In the genomic region with DNA sequence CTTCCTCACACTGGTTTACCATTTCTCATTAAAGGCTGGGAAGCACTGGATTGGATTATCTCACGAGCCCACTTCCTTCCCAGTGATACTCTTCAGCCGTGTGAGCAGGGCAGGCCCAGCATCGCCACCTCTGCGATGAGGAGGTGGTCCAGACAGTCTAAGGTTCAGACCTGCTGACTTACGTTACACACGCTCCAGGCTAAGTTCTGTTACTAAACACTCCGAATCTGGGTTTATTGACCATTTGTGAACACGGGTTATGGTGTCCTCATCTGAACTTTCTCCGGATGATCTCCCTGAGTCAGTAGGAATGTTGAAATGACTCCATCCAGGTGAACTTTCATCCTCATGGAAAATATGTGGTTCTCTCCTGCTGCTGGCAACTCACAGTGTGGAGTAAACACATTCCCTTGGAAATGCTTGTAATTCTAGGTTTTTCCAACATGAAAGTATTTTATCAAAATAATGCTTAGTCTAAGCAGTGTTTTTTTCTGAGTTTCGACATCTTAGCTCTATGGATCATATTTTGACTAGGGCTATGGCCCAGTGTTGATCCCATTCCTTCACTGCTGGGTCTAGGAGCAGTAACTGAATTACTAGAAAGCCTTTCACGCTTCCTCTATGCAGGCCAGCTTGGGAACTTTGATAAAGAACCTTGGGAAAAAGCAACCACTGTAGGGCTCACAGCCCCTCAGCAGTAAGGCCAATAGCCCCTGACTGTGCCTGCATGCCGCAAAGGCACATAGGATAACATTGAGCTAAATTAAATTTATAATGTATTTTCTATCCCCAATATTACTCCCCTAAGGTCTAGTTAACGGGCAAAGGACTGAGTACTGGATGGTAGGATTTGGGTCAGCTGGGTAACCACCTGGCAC, we compare ENCODE assay signal across 1 cellular context.
TF ChIP-seq lines count a peak whose summit lies in the region.

No MANE protein-coding gene starts in this region.

TF ChIP-seq in GM23338, 12 proteins besides CTCF, POLR2A, EP300 and RAD21 (continued from another document):
- TF ChIP-seq NANOG (IDR thresholded peaks at IDR 0.05; ENCODE audit: borderline replicate concordance) = no peak
